1 cellular context compared by ENCODE assay signal in genomic region chr10:93672022-93672678, GRCh38.
TF ChIP-seq lines count a peak whose summit lies in the region.

No MANE protein-coding gene starts in this region.

TF ChIP-seq in HepG2, 621 proteins besides CTCF, POLR2A, EP300 and RAD21 (continued from another document and continues in another):
- TF ChIP-seq ZBTB4 (CRISPR knock-in tag; IDR thresholded peaks at IDR 0.05; ENCODE audit: borderline replicate concordance) (no peak), PREB (CRISPR knock-in tag; IDR thresholded peaks at IDR 0.05) (no peak), PITX1 (CRISPR knock-in tag; IDR thresholded peaks at IDR 0.05) (peak; percentile 76), ATF3 (CRISPR knock-in tag; IDR thresholded peaks at IDR 0.05) (no peak), NCOR1 (IDR thresholded peaks at IDR 0.05; ENCODE audit: borderline replicate concordance, low read length) (peak; percentile 96), NFYC (CRISPR knock-in tag; IDR thresholded peaks at IDR 0.05) (no peak), BRCA1 (CRISPR knock-in tag; IDR thresholded peaks at IDR 0.05) (no peak), ZNF468 (CRISPR knock-in tag; IDR thresholded peaks at IDR 0.05) (no peak), ZBTB37 (CRISPR knock-in tag; IDR thresholded peaks at IDR 0.05) (no peak), ZNF770 (CRISPR knock-in tag; IDR thresholded peaks at IDR 0.05) (no peak), NR2F1 (CRISPR knock-in tag; IDR thresholded peaks at IDR 0.05) (0 out of 4 replicates have a peak, but pooled peaks of 1 of the 2 experiments have one; percentile 14), ZNF784 (CRISPR knock-in tag; IDR thresholded peaks at IDR 0.05; ENCODE audit: borderline replicate concordance) (no peak), ZNF782 (CRISPR knock-in tag; IDR thresholded peaks at IDR 0.05; ENCODE audit: borderline replicate concordance) (no peak), FOXK1 (CRISPR knock-in tag; IDR thresholded peaks at IDR 0.05; ENCODE audit: borderline replicate concordance, low read depth) (peak; percentile 34; the same call in 1 of the 2 replicates), HNF1A (IDR thresholded peaks at IDR 0.05; ENCODE audit: low read depth) (no peak), HNF1A (CRISPR knock-in tag; IDR thresholded peaks at IDR 0.05; ENCODE audit: borderline replicate concordance) (no peak), POLR2G (IDR thresholded peaks at IDR 0.05; ENCODE audit: low read depth, low read length) (no peak), ATRX (CRISPR knock-in tag; IDR thresholded peaks at IDR 0.05; ENCODE audit: borderline replicate concordance) (no peak), HNF4A (CRISPR knock-in tag; IDR thresholded peaks at IDR 0.05) (peak; percentile 95), SP140L (CRISPR knock-in tag; IDR thresholded peaks at IDR 0.05; ENCODE audit: borderline replicate concordance) (no peak), AHDC1 (CRISPR knock-in tag; IDR thresholded peaks at IDR 0.05; ENCODE audit: borderline replicate concordance) (peak; percentile 90; the same call in 1 of the 2 replicates), ZFP37 (CRISPR knock-in tag; IDR thresholded peaks at IDR 0.05; ENCODE audit: borderline replicate concordance) (no peak), SOX6 (IDR thresholded peaks at IDR 0.05) (no peak), SOX6 (CRISPR knock-in tag; IDR thresholded peaks at IDR 0.05) (peak; percentile 57; the same call in 1 of the 2 replicates), ZNF883 (CRISPR knock-in tag; IDR thresholded peaks at IDR 0.05; ENCODE audit: not compliant biosample characterization) (no peak), REL (CRISPR knock-in tag; conservative IDR thresholded peaks at IDR 0.05) (no peak), MBNL3 (CRISPR knock-in tag; conservative IDR thresholded peaks at IDR 0.05) (no peak), ZIK1 (CRISPR knock-in tag; IDR thresholded peaks at IDR 0.05; ENCODE audit: borderline replicate concordance, low read depth) (no peak), ZNF292 (CRISPR knock-in tag; IDR thresholded peaks at IDR 0.05; ENCODE audit: borderline replicate concordance, low read depth) (no peak), KDM2A (CRISPR knock-in tag; IDR thresholded peaks at IDR 0.05; ENCODE audit: borderline replicate concordance, low read depth) (no peak), BCL6 (CRISPR knock-in tag; IDR thresholded peaks at IDR 0.05) (peak; percentile 48; the same call in 1 of the 2 replicates), CBX1 (IDR thresholded peaks at IDR 0.05; ENCODE audit: low read depth) (no peak), ZHX1 (CRISPR knock-in tag; IDR thresholded peaks at IDR 0.05; ENCODE audit: low read depth) (no peak), ZNF746 (CRISPR knock-in tag; IDR thresholded peaks at IDR 0.05) (no peak), SIX1 (CRISPR knock-in tag; IDR thresholded peaks at IDR 0.05; ENCODE audit: borderline replicate concordance) (no peak), RBM39 (IDR thresholded peaks at IDR 0.05; ENCODE audit: low read depth, low read length, poor library complexity, severe bottlenecking) (no peak), CBFB (CRISPR knock-in tag; IDR thresholded peaks at IDR 0.05) (no peak), ZNF543 (CRISPR knock-in tag; IDR thresholded peaks at IDR 0.05) (no peak), ELF1 (CRISPR knock-in tag; IDR thresholded peaks at IDR 0.05) (no peak), PAX8 (CRISPR knock-in tag; IDR thresholded peaks at IDR 0.05; ENCODE audit: borderline replicate concordance) (no peak)
